In the genomic region with DNA sequence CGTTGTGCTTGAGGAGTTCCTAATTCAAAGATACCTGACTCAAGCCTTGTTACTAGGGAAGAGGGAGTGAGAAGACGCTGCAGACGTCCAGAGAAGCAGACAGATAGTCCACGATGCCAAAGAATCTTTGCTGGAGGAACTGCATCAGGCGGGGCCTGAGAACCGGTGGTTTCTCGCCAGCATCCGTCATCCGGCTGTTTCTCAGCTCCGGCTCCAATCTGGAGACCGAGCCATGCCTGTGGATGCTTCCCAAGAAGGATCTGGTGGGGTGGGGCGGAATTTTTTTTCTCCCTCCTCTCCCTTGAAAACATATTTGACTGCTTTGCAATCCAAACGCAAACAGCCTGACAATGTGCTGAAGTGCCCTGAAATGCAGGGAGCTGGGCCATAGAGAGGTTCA, we compare ENCODE assay signal across 20 cellular contexts.
"Had no signal": no experiment of that assay in that cellular context is flagged by ENCODE, and none has a peak within 500 bp of the region (broad histone marks: within the 10 kb centered on the region; RNA-seq: fewer than 3 reads in every experiment).

No MANE protein-coding gene starts in this region.

- H3K27ac ChIP-seq: body of pancreas, gastrocnemius medialis, lower lobe of right lung, neutrophil, skin epidermis, upper lobe of left lung had no signal

- DNase-seq: activated CD4-positive, alpha-beta memory T cell treated with anti-CD3 and anti-CD28 coated beads for 36 hours; activated CD4-positive, alpha-beta T cell treated with anti-CD3 and anti-CD28 coated beads for 4 hours; activated CD8-positive, alpha-beta memory T cell treated with anti-CD3 and anti-CD28 coated beads, Interleukin-2, amount 10 ng/mL, durations not matched to agents 7 days and 5 days; activated naive CD4-positive, alpha-beta T cell treated with Interleukin-2 at 50 U/mL for 16 hours; activated naive CD8-positive, alpha-beta T cell treated with anti-CD3 and anti-CD28 coated beads, Interleukin-2, amount 10 ng/mL, durations not matched to agents 7 days and 5 days; caudate nucleus; gastrocnemius medialis; lower lobe of right lung; stimulated activated CD4-positive, alpha-beta T cell treated with anti-CD3 and anti-CD28 coated beads, Interleukin-15, amount 100 ng/mL, for 24 hours; stimulated activated CD4-positive, alpha-beta T cell treated with anti-CD3 and anti-CD28 coated beads, Interleukin-4, amount 100 ng/mL, for 1 hour; stimulated activated naive CD8-positive, alpha-beta T cell treated with anti-CD3 and anti-CD28 coated beads, Interleukin-15, amount 100 ng/mL, for 72 hours; T-cell; upper lobe of left lung had no signal

- H3K27me3 ChIP-seq: body of pancreas, gastrocnemius medialis, neutrophil, upper lobe of left lung had no signal

- ATAC-seq: activated CD8-positive, alpha-beta memory T cell treated with anti-CD3 and anti-CD28 coated beads, Interleukin-2, amount 10 ng/mL, durations not matched to agents 7 days and 5 days; activated T-helper 17 cell treated with anti-CD3 and anti-CD28 coated beads, Interleukin-2, amount 50 U/mL, for 72 hours; body of pancreas; gastrocnemius medialis; lower lobe of right lung; natural killer cell treated with Interleukin-12 subunit alpha and Interleukin-12 subunit beta and Interleukin-15 and Interleukin-18, amount 100 ng/mL, for 72 hours; SK-N-SH treated with all-trans-retinoic acid at 6 μM for 48 hours; stimulated activated naive CD8-positive, alpha-beta T cell treated with anti-CD3 and anti-CD28 coated beads, Interleukin-15, amount 100 ng/mL, for 72 hours; T-cell; WTC11 had no signal

- H3K4me3 ChIP-seq: body of pancreas, gastrocnemius medialis, lower lobe of right lung, skin epidermis, upper lobe of left lung had no signal
